ENCODE assay signal across 8 cellular contexts in genomic region chr5:142108432-142109355, GRCh38. TPM values are rescaled to one million over a fixed set of nuclear protein-coding genes. Genes with fewer than 3 reads are reported as not detected.
DNase-seq lines count a peak whose midpoint lies in the region; ATAC-seq and TF ChIP-seq lines count a peak whose summit lies in the region.

TSS of gene NDFIP1 (plus strand) at chr5:142108779. CDS start at chr5:142108975, 196 bp downstream.

- peak; percentile 98 for ATAC-seq in GM19023 (IDR thresholded peaks at IDR 0.05; ENCODE audit: unreplicated experiment)
- peak; percentile 95 for ATAC-seq in HG03175 (IDR thresholded peaks at IDR 0.05; ENCODE audit: unreplicated experiment)
- peak; percentile 96 to 99 (median 97) for ATAC-seq in right lobe of liver

- WGBS in right lobe of liver (ENCODE audit: insufficient coverage, low coverage, low lambda C conversion rate, missing lambda C conversion rate): 0% methylated on average over 18 of the region's 106 CpGs

- H3K36me3 ChIP-seq in right lobe of liver: no peaks in the 10 kb centered on the region

- peak within 1 kb of the TSS; percentile 75 to 91 (median 83) for H3K4me3 ChIP-seq in right lobe of liver

- no peaks in the 10 kb centered on the region for H3K9me3 ChIP-seq in right lobe of liver

- H3K27ac ChIP-seq in right lobe of liver: peak within 1 kb of the TSS; percentile 97 to 99 (median 98)

- H3K4me1 ChIP-seq in right lobe of liver: peaks cover 0 to 20% (median 8%) of the 10 kb centered on the region in 4 donors

- no peaks in the 10 kb centered on the region for H3K27me3 ChIP-seq in right lobe of liver

- peak; percentile 24 to 34 (median 28) for TF ChIP-seq CTCF in right lobe of liver (IDR thresholded peaks at IDR 0.05)

- DNase-seq in AG20443 (ENCODE audit: low spot score) (peak; percentile 93), NCI-H526 treated with DMSO at 0.1 percent for 48 hours (lab: John Stamatoyannopoulos, UW) (peak; percentile 59), dermis microvascular lymphatic vessel endothelial cell (ENCODE audit: low read depth in 2 of 2) (peak; percentile 22 to 86), right lobe of liver (peak; percentile 92 to 93 (median 93))
- DNase-seq in activated CD4-positive, alpha-beta T cell treated with anti-CD3 and anti-CD28 coated beads, Interleukin-2, amount 50 U/mL, for 4 hours: peak; percentile 71 to 74
- peak; percentile 85 for DNase-seq in stimulated activated CD4-positive, alpha-beta T cell treated with anti-CD3 and anti-CD28 coated beads, Interleukin-4, amount 100 ng/mL, for 24 hours

- peak; percentile 97 for TF ChIP-seq POLR2A in right lobe of liver (IDR thresholded peaks at IDR 0.05)

- intact Hi-C loops in right lobe of liver (cut with DNase I): no loop called here

RNA-seq across cellular contexts. Expression of gene NDFIP1, which starts in this region (rescaled TPM):
- 32.9 and 46.5 TPM in 2 replicates for total RNA-seq in dermis microvascular lymphatic vessel endothelial cell
- total RNA-seq in right lobe of liver: 10 to 100 TPM; 50.4 to 61.1 (median 57.1) TPM

Comparison
In these comparisons a context has a peak if more than half of its experiments do, and no peak if none do; other contexts are left out.
1. Peak in every context shown above with its lines: DNase-seq, ATAC-seq, H3K4me3 ChIP-seq and H3K27ac ChIP-seq.